ENCODE assay signal across 30 cellular contexts in the genomic region with DNA sequence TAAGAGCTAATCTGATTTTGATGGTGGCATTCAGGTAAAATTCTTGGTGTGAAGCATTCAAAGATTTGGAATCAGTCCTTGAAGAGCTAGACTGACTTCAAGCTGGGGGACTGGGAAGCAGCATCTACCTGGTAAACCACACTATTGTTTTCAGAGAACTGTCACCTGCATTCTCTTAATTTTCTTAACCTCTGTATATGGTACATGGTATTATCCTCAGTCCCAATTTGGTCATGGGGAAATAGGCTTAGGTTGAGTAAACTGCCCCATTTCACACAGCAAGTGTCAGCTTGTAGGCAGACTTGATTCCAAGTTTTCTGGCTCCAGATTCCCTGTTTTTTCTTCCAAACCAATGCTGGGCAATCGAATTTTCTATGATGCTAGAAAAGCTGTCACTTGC.
"Had no signal": no experiment of that assay in that cellular context is flagged by ENCODE, and none has a peak within 500 bp of the region (broad histone marks: within the 10 kb centered on the region; RNA-seq: fewer than 3 reads in every experiment).

No MANE protein-coding gene starts in this region.

- H3K4me1 Mint-ChIP-seq: brain, natural killer cell, neural progenitor cell had no signal

- H3K9me3 ChIP-seq: ascending aorta, right atrium auricular region, upper lobe of right lung had no signal

- H3K27ac ChIP-seq: ascending aorta, cardiac muscle cell, coronary artery, neural progenitor cell, right atrium auricular region, upper lobe of right lung, WERI-Rb-1 had no signal

- H3K27me3 Mint-ChIP-seq: activated naive CD8-positive, alpha-beta T cell; activated T-cell treated with anti-CD3 and anti-CD28 coated beads, Interleukin-2, amount 50 U/mL, for 24 hours; memory B cell; stimulated activated memory B cell treated with anti-CD40 and anti-IgM and Interleukin-4, amounts not matched to agents 10 μg/mL and 1 μg/mL and 100 μg/mL, for 72 hours; stimulated activated naive CD8-positive, alpha-beta T cell treated with anti-CD3 and anti-CD28 coated beads, Interleukin-15, amount 100 ng/mL, for 72 hours had no signal

- H3K27me3 ChIP-seq: ascending aorta, cardiac muscle cell, neural progenitor cell, right atrium auricular region, upper lobe of right lung had no signal

- ATAC-seq: effector memory CD8-positive, alpha-beta T cell; left colon; natural killer cell; stimulated activated memory B cell treated with anti-CD40 and anti-IgM and Interleukin-4, amounts not matched to agents 10 μg/mL and 1 μg/mL and 100 μg/mL, for 72 hours; stimulated activated naive CD8-positive, alpha-beta T cell treated with anti-CD3 and anti-CD28 coated beads, Interleukin-15, amount 100 ng/mL, for 72 hours; upper lobe of right lung had no signal

- H3K4me3 ChIP-seq: ascending aorta, cardiac muscle cell, coronary artery, neural progenitor cell, right atrium auricular region, smooth muscle cell, upper lobe of right lung had no signal

- H3K27ac Mint-ChIP-seq: activated T-cell treated with anti-CD3 and anti-CD28 coated beads, Interleukin-2, amount 50 U/mL, for 24 hours; effector memory CD8-positive, alpha-beta T cell; memory B cell; natural killer cell; neural progenitor cell; stimulated activated memory B cell treated with anti-CD40 and anti-IgM and Interleukin-4, amounts not matched to agents 10 μg/mL and 1 μg/mL and 100 μg/mL, for 72 hours had no signal

- H3K4me1 ChIP-seq: ascending aorta, right atrium auricular region, upper lobe of right lung had no signal

- H3K36me3 ChIP-seq: ascending aorta, cardiac muscle cell, neural progenitor cell, right atrium auricular region had no signal

- DNase-seq: activated CD4-positive, alpha-beta T cell treated with anti-CD3 and anti-CD28 coated beads, Interleukin-2, amount 50 U/mL, for 4 hours; activated CD4-positive, CD25-positive, alpha-beta regulatory T cell treated with anti-CD3 and anti-CD28 coated beads, Interleukin-2, amount 50 U/mL, for 72 hours; activated CD8-positive, alpha-beta memory T cell treated with anti-CD3 and anti-CD28 coated beads, Interleukin-2, amount 50 U/mL, for 48 hours; activated gamma-delta T cell; activated T-cell treated with anti-CD3 and anti-CD28 coated beads, Interleukin-2, amount 50 U/mL, for 24 hours; effector memory CD8-positive, alpha-beta T cell; foreskin fibroblast; head of caudate nucleus; hippocampal formation; kidney; left colon; natural killer cell; stimulated activated CD4-positive, alpha-beta T cell treated with anti-CD3 and anti-CD28 coated beads, Interleukin-1b, Interleukin-23, amount 100 ng/mL, for 48 hours; stimulated activated CD4-positive, alpha-beta T cell treated with anti-CD3 and anti-CD28 coated beads, Interleukin-4, amount 100 ng/mL, for 4 hours; stimulated activated CD8-positive, alpha-beta memory T cell treated with anti-CD3 and anti-CD28 coated beads, Interleukin-4, amount 100 ng/mL, for 48 hours; stimulated activated naive CD8-positive, alpha-beta T cell treated with anti-CD3 and anti-CD28 coated beads, Interleukin-15, amount 100 ng/mL, for 72 hours; substantia nigra; T1000; upper lobe of right lung; WERI-Rb-1 had no signal

- H3K9me3 Mint-ChIP-seq: activated T-cell treated with anti-CD3 and anti-CD28 coated beads, Interleukin-2, amount 50 U/mL, for 24 hours; brain; effector memory CD8-positive, alpha-beta T cell; memory B cell; natural killer cell had no signal

- FAIRE-seq: kidney had no signal

- H3K36me3 Mint-ChIP-seq: activated naive CD8-positive, alpha-beta T cell; natural killer cell had no signal

- H3K4me3 Mint-ChIP-seq: activated T-cell treated with anti-CD3 and anti-CD28 coated beads, Interleukin-2, amount 50 U/mL, for 24 hours; brain; effector memory CD8-positive, alpha-beta T cell; memory B cell; natural killer cell; neural progenitor cell; stimulated activated memory B cell treated with anti-CD40 and anti-IgM and Interleukin-4, amounts not matched to agents 10 μg/mL and 1 μg/mL and 100 μg/mL, for 72 hours; stimulated activated naive CD8-positive, alpha-beta T cell treated with anti-CD3 and anti-CD28 coated beads, Interleukin-15, amount 100 ng/mL, for 72 hours had no signal
